16 cellular contexts compared by ENCODE assay signal in the genomic region with DNA sequence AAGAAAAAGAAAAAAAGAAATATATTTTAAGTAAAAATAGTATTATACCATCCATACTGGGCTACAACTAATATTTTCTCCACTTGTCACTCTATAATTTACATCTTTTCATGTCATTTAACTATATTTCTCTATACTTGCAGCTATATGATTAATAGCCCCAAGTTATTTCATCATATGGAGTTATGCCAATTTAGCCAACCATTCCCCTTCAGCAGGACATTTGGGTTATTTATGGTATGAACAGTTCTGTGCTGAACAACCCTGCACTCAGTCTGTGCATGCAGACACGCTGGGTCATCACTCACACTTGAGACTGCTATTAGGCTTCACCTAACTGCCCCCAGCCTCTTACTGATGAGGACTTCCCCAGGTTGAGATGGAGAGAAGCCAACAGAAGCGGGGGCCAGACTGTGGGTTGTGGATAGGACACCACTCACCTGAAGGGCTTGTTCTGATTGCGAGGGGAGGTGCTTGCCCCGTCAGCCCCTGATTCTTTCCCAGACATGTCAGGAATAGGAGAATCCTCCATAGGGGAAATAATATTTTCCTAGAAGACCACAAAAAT.
"Had no signal": no experiment of that assay in that cellular context is flagged by ENCODE, and none has a peak within 500 bp of the region (broad histone marks: within the 10 kb centered on the region; RNA-seq: fewer than 3 reads in every experiment).

No MANE protein-coding gene starts in this region.

- H3K36me3 ChIP-seq: ovary had no signal

- H3K27ac Mint-ChIP-seq: activated CD4-positive, alpha-beta memory T cell treated with anti-CD3 and anti-CD28 coated beads, Interleukin-2, amount 10 ng/mL, durations not matched to agents 7 days and 5 days; activated CD4-positive, alpha-beta T cell treated with anti-CD3 and anti-CD28 coated beads for 36 hours; activated T-cell treated with anti-CD3 and anti-CD28 coated beads, Interleukin-2, amount 50 U/mL, for 72 hours had no signal

- H3K9me3 ChIP-seq: gastrocnemius medialis, heart right ventricle, lower lobe of right lung, ovary, SK-N-SH, spleen had no signal

- H3K27me3 ChIP-seq: gastrocnemius medialis, heart right ventricle, ovary, spleen had no signal

- H3K27me3 Mint-ChIP-seq: activated CD4-positive, alpha-beta memory T cell treated with anti-CD3 and anti-CD28 coated beads, Interleukin-2, amount 10 ng/mL, durations not matched to agents 7 days and 5 days; activated CD4-positive, alpha-beta T cell treated with anti-CD3 and anti-CD28 coated beads for 36 hours had no signal

- DNase-seq: activated CD4-positive, alpha-beta memory T cell treated with anti-CD3 and anti-CD28 coated beads, Interleukin-2, amount 10 ng/mL, durations not matched to agents 7 days and 5 days; activated CD4-positive, alpha-beta T cell treated with anti-CD3 and anti-CD28 coated beads for 36 hours; activated gamma-delta T cell treated with Interleukin-2 at 50 U/mL for 16 hours; activated T-cell treated with anti-CD3 and anti-CD28 coated beads, Interleukin-2, amount 50 U/mL, for 72 hours; effector CD8-positive, alpha-beta T cell; gastrocnemius medialis; heart right ventricle; left colon; lower lobe of right lung; ovary; spleen; T-helper 1 cell; WERI-Rb-1 had no signal

- ATAC-seq: activated CD4-positive, alpha-beta T cell treated with anti-CD3 and anti-CD28 coated beads for 36 hours; activated T-cell treated with anti-CD3 and anti-CD28 coated beads, Interleukin-2, amount 50 U/mL, for 72 hours; gastrocnemius medialis; heart right ventricle; left colon; lower lobe of right lung; sciatic nerve had no signal

- H3K4me3 Mint-ChIP-seq: activated CD4-positive, alpha-beta memory T cell treated with anti-CD3 and anti-CD28 coated beads, Interleukin-2, amount 10 ng/mL, durations not matched to agents 7 days and 5 days; activated CD4-positive, alpha-beta T cell treated with anti-CD3 and anti-CD28 coated beads for 36 hours; activated T-cell treated with anti-CD3 and anti-CD28 coated beads, Interleukin-2, amount 50 U/mL, for 72 hours; neural crest cell had no signal

- H3K9me3 Mint-ChIP-seq: activated CD4-positive, alpha-beta memory T cell treated with anti-CD3 and anti-CD28 coated beads, Interleukin-2, amount 10 ng/mL, durations not matched to agents 7 days and 5 days; activated T-cell treated with anti-CD3 and anti-CD28 coated beads, Interleukin-2, amount 50 U/mL, for 72 hours; neural crest cell had no signal

- H3K4me1 ChIP-seq: gastrocnemius medialis had no signal

- H3K4me3 ChIP-seq: gastrocnemius medialis, heart right ventricle, lower lobe of right lung, ovary, spleen had no signal

- H3K4me1 Mint-ChIP-seq: neural crest cell had no signal

- H3K27ac ChIP-seq: gastrocnemius medialis, heart right ventricle, lower lobe of right lung, ovary, spleen, WERI-Rb-1 had no signal
